In the genomic region with DNA sequence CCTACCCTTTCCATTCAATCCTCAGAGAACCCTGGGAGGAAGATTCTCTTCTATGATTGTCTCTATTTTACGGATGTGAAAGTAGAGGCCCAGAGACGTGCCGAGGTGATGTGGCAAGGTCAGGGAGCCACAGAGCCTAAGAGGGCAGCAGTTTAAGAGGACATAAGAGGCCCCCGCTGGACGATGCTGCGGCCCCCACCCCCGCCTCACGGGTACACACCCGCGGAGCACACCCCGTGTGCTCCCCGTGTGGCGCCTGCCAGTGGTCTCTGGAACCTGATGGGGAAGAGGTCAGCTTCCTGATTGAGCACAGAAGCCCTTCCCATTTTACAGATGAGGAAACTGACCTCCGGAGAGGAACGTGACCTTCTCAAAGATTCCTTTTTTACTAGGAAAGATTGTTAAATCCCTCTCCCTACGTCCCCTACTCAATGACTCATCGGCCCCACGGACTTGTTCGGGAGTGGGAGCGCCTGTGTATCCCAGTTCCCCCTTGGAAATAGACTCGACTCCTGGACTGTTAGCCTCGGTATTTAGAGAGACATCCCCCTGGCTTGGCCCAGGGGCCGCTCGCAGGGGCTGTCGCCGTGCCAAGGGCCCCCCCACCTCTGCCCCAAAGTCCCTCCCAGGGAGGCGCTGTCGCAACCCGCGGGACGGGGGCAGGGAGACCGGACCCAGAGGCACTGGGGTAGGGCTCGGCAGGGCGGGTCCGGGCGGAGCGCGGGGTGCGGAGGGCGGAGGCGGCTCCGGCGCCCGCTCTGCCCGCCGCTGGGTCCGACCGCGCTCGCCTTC, we compare ENCODE assay signal across 8 cellular contexts. TPM values are rescaled to one million over a fixed set of nuclear protein-coding genes. Genes with fewer than 3 reads are reported as not detected.
DNase-seq lines count a peak whose midpoint lies in the region; ATAC-seq and TF ChIP-seq lines count a peak whose summit lies in the region.

TSS of gene ABCC3 (plus strand) at position 759 of the 792 bp plus-strand sequence. CDS start 56 bp downstream, outside the sequence.

- no peak for TF ChIP-seq POLR2A in breast epithelium (IDR thresholded peaks at IDR 0.05)

- peaks cover 99% of the 10 kb centered on the region for H3K27me3 Mint-ChIP-seq in activated naive CD4-positive, alpha-beta T cell treated with anti-CD3 and anti-CD28 coated beads, Interleukin-2, amount 10 ng/mL, durations not matched to agents 7 days and 5 days
- peaks cover 54% of the 10 kb centered on the region for H3K27me3 Mint-ChIP-seq in activated naive CD4-positive, alpha-beta T cell treated with anti-CD3 and anti-CD28 coated beads for 36 hours (ENCODE audit: low read depth)

- H3K27me3 ChIP-seq in breast epithelium (no peaks in the 10 kb centered on the region), thymus (ENCODE audit: control insufficient read depth, insufficient read depth) (peaks cover 58% of the 10 kb centered on the region)

- H3K36me3 ChIP-seq in breast epithelium (no peaks in the 10 kb centered on the region), thymus (ENCODE audit: control insufficient read depth, insufficient read depth) (no peaks in the 10 kb centered on the region)

- H3K36me3 Mint-ChIP-seq in activated naive CD4-positive, alpha-beta T cell treated with anti-CD3 and anti-CD28 coated beads, Interleukin-2, amount 10 ng/mL, durations not matched to agents 7 days and 5 days: no peaks in the 10 kb centered on the region
- H3K36me3 Mint-ChIP-seq in activated naive CD4-positive, alpha-beta T cell treated with anti-CD3 and anti-CD28 coated beads for 36 hours (ENCODE audit: low read depth): no peaks in the 10 kb centered on the region

- WGBS in thymus: 15% methylated on average over 50 of the region's 50 CpGs

- no peak for TF ChIP-seq CTCF in breast epithelium (IDR thresholded peaks at IDR 0.05)

- no peaks in the 10 kb centered on the region for H3K9me3 ChIP-seq in breast epithelium
- H3K9me3 ChIP-seq in thymus (ENCODE audit: control insufficient read depth): no peaks in the 10 kb centered on the region

- H3K4me1 ChIP-seq in breast epithelium (peaks cover 13% of the 10 kb centered on the region in 2 donors), thymus (ENCODE audit: control insufficient read depth, insufficient read depth, low read length) (no peaks in the 10 kb centered on the region)

- H3K27ac Mint-ChIP-seq in activated naive CD4-positive, alpha-beta T cell treated with anti-CD3 and anti-CD28 coated beads, Interleukin-2, amount 10 ng/mL, durations not matched to agents 7 days and 5 days: no peak within 1 kb of the TSS
- no peak within 1 kb of the TSS for H3K27ac Mint-ChIP-seq in activated naive CD4-positive, alpha-beta T cell treated with anti-CD3 and anti-CD28 coated beads for 36 hours

- no peaks in the 10 kb centered on the region for H3K9me3 Mint-ChIP-seq in activated naive CD4-positive, alpha-beta T cell treated with anti-CD3 and anti-CD28 coated beads, Interleukin-2, amount 10 ng/mL, durations not matched to agents 7 days and 5 days
- H3K9me3 Mint-ChIP-seq in activated naive CD4-positive, alpha-beta T cell treated with anti-CD3 and anti-CD28 coated beads for 36 hours: no peaks in the 10 kb centered on the region

- H3K4me3 Mint-ChIP-seq in activated naive CD4-positive, alpha-beta T cell treated with anti-CD3 and anti-CD28 coated beads, Interleukin-2, amount 10 ng/mL, durations not matched to agents 7 days and 5 days: no peak within 1 kb of the TSS
- H3K4me3 Mint-ChIP-seq in activated naive CD4-positive, alpha-beta T cell treated with anti-CD3 and anti-CD28 coated beads for 36 hours: no peak within 1 kb of the TSS

- H3K27ac ChIP-seq in breast epithelium (peak within 1 kb of the TSS; percentile 23 to 42), thymus (ENCODE audit: low read depth) (no peak within 1 kb of the TSS)

- peak; percentile 72 for ATAC-seq in left lobe of liver
- ATAC-seq in GM21529 (IDR thresholded peaks at IDR 0.05; ENCODE audit: unreplicated experiment): no peak
- ATAC-seq in GM21515 (IDR thresholded peaks at IDR 0.05; ENCODE audit: unreplicated experiment): no peak

- intact Hi-C loops in activated naive CD4-positive, alpha-beta T cell treated with anti-CD3 and anti-CD28 coated beads for 36 hours (cut with micrococcal nuclease): no loop called here
- intact Hi-C loops in breast epithelium (cut with DNase I; ENCODE audit: low total_unique reads): loop anchor here (1.0 to 10.0 kb wide), 3 partner anchors 23 to 72 kb away; partner anchors contain the start of gene ANKRD40

- peak; percentile 23 for DNase-seq in activated naive CD4-positive, alpha-beta T cell treated with anti-CD3 and anti-CD28 coated beads, Interleukin-2, amount 10 ng/mL, durations not matched to agents 7 days and 5 days
- DNase-seq in activated naive CD4-positive, alpha-beta T cell treated with anti-CD3 and anti-CD28 coated beads for 36 hours: no peak
- DNase-seq in breast epithelium (ENCODE audit: low spot score in 2 of 2) (peak; percentile 60 to 65), left lobe of liver (ENCODE audit: low spot score) (peak; percentile 89), NCI-H1436 (lab: John Stamatoyannopoulos, UW) (no peak)

- no peaks in the 10 kb centered on the region for H3K4me1 Mint-ChIP-seq in activated naive CD4-positive, alpha-beta T cell treated with anti-CD3 and anti-CD28 coated beads, Interleukin-2, amount 10 ng/mL, durations not matched to agents 7 days and 5 days
- no peaks in the 10 kb centered on the region for H3K4me1 Mint-ChIP-seq in activated naive CD4-positive, alpha-beta T cell treated with anti-CD3 and anti-CD28 coated beads for 36 hours (ENCODE audit: low read depth)

- CTCF ChIA-PET in activated naive CD4-positive, alpha-beta T cell treated with anti-CD3 and anti-CD28 coated beads, Interleukin-2, amount 10 ng/mL, durations not matched to agents 7 days and 5 days (lab: Charles Lee): no interaction called here
- CTCF ChIA-PET in activated naive CD4-positive, alpha-beta T cell treated with anti-CD3 and anti-CD28 coated beads for 36 hours (lab: Charles Lee): no interaction called here

- H3K4me3 ChIP-seq in breast epithelium: peak within 1 kb of the TSS; percentile 49 to 81 (median 75)
- H3K4me3 ChIP-seq in thymus (ENCODE audit: low read length): peak within 1 kb of the TSS; percentile 1

RNA-seq across cellular contexts. Expression of gene ABCC3, which starts in this region (rescaled TPM):
- not detected for total RNA-seq in activated naive CD4-positive, alpha-beta T cell treated with anti-CD3 and anti-CD28 coated beads for 36 hours
- 100 to 1,000 TPM in 1 of 3 donors, 10 to 100 TPM in 1, 1 to 10 TPM in 1; 6.1 to 122 (median 81.0) TPM for total RNA-seq in breast epithelium
- 326 TPM for total RNA-seq in left lobe of liver
- 3.7 TPM for polyA plus RNA-seq in thymus

Comparison
In these comparisons a context has a peak if more than half of its experiments do, and no peak if none do; other contexts are left out.
1. RNA of gene ABCC3 (total RNA-seq): 326 TPM in left lobe of liver (single experiment) and 6.1 to 122 TPM in breast epithelium; not detected in activated naive CD4-positive, alpha-beta T cell treated with anti-CD3 and anti-CD28 coated beads for 36 hours; every median in the first group is over 4 times any median in the second.
2. DNase-seq: peak in activated naive CD4-positive, alpha-beta T cell treated with anti-CD3 and anti-CD28 coated beads, Interleukin-2, amount 10 ng/mL, durations not matched to agents 7 days and 5 days (single experiment), breast epithelium (2 of 2) and left lobe of liver (single experiment); none in activated naive CD4-positive, alpha-beta T cell treated with anti-CD3 and anti-CD28 coated beads for 36 hours (single experiment) and NCI-H1436 (single experiment).